1 cellular context compared by ENCODE assay signal in the genomic region with DNA sequence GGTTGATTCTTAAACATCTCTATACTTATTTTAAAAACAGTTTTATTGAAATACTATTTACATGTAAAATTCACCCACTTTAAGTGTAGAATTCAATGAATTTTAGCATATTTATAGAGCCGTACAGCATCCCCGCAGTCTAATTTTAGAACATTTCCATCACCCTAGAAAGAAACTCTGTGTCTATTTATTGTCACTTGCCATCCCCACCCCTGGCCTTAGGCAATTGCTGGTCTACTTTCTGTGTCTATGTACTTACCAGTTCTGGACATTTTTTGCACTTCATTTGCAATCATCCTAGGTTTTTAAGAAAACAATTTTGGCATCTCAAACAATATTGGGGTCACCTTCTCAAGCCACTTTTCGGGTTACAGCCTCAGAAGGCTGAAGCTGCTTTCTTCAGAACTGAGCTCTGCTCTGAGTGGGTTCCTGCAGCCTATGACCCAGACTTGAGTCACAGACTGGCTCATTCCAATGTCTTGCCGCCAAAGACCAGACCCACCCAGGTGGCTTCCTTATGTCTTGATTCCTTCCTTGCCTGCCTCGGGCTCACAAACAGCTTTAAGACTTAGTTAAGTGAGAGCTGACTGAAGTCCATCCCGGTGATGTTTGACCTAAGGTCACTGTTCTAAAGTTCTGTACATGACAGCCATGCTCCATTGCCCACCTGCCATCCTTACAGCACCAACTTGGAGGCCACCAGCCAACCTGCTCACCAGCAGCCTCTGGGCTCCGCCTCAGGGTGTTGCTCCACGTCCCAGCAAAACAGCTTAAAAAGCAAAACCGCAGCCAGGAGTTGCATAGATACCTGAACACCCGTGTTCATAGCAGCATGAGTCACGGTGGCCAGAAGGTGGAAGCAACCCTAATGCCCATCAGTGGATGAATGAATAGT.
TF ChIP-seq lines count a peak whose summit lies in the region.

No MANE protein-coding gene starts in this region.

TF ChIP-seq in endothelial cell of umbilical vein, 7 proteins besides CTCF, POLR2A, EP300 and RAD21 (continued from another document):
- TF ChIP-seq JUN (IDR thresholded peaks at IDR 0.05; ENCODE audit: borderline replicate concordance, insufficient read depth, insufficient read length, low read depth): no peak
- TF ChIP-seq, protein P1, sequence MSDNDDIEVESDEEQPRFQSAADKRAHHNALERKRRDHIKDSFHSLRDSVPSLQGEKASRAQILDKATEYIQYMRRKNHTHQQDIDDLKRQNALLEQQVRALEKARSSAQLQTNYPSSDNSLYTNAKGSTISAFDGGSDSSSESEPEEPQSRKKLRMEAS (IDR thresholded peaks at IDR 0.05; ENCODE audit: insufficient read depth, insufficient read length): no peak
TF ChIP-seq in endothelial cell of umbilical vein: peak in this region for 2.
